Comparison of ENCODE assay signal across 15 cellular contexts in the genomic region with DNA sequence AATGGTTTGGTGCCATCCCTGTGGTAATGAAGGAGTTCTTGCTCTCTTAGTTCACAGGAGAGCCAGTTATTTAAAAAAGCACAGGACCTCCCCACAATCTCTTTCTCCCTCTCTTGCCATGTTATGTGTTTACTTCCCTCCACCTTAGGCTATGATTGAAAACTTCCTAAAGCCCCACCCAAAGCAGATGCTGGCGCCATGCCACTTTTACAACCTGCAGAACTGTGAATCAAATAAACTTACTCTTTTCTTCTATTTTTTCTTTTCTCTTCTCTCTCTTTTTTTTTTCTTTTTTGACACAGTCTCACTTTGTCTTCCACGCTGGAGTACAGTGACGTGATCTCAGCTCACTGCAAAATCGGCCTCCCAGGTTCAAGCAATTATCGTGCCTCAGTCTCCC.
"Had no signal": no experiment of that assay in that cellular context is flagged by ENCODE, and none has a peak within 500 bp of the region (broad histone marks: within the 10 kb centered on the region; RNA-seq: fewer than 3 reads in every experiment).

No MANE protein-coding gene starts in this region.

- DNase-seq: activated CD4-positive, alpha-beta T cell treated with anti-CD3 and anti-CD28 coated beads, Interleukin-2, amount 10 ng/mL, durations not matched to agents 24 days and 14 days; activated CD4-positive, CD25-positive, alpha-beta regulatory T cell; activated naive CD4-positive, alpha-beta T cell treated with anti-CD3 and anti-CD28 coated beads for 36 hours; hippocampal formation; left lung; mammary epithelial cell; occipital lobe; psoas muscle; right lobe of liver; spleen had no signal

- H3K27ac Mint-ChIP-seq: activated CD4-positive, alpha-beta T cell treated with anti-CD3 and anti-CD28 coated beads, Interleukin-2, amount 10 ng/mL, durations not matched to agents 24 days and 14 days; activated naive CD4-positive, alpha-beta T cell treated with anti-CD3 and anti-CD28 coated beads for 36 hours; natural killer cell treated with Interleukin-12 subunit alpha and Interleukin-12 subunit beta and Interleukin-15 and Interleukin-18, amount 100 ng/mL, for 72 hours; stimulated activated naive CD8-positive, alpha-beta T cell treated with anti-CD3 and anti-CD28 coated beads, Interleukin-15, Interleukin-2, amounts not matched to agents 100 ng/mL and 50 ng/mL, for 24 hours had no signal

- H3K4me3 Mint-ChIP-seq: activated CD4-positive, alpha-beta T cell treated with anti-CD3 and anti-CD28 coated beads, Interleukin-2, amount 10 ng/mL, durations not matched to agents 24 days and 14 days; activated naive CD4-positive, alpha-beta T cell treated with anti-CD3 and anti-CD28 coated beads for 36 hours; natural killer cell treated with Interleukin-12 subunit alpha and Interleukin-12 subunit beta and Interleukin-15 and Interleukin-18, amount 100 ng/mL, for 72 hours; stimulated activated naive CD8-positive, alpha-beta T cell treated with anti-CD3 and anti-CD28 coated beads, Interleukin-15, Interleukin-2, amounts not matched to agents 100 ng/mL and 50 ng/mL, for 24 hours had no signal

- H3K27me3 Mint-ChIP-seq: activated CD4-positive, alpha-beta T cell treated with anti-CD3 and anti-CD28 coated beads, Interleukin-2, amount 10 ng/mL, durations not matched to agents 24 days and 14 days; natural killer cell treated with Interleukin-12 subunit alpha and Interleukin-12 subunit beta and Interleukin-15 and Interleukin-18, amount 100 ng/mL, for 72 hours; stimulated activated naive CD8-positive, alpha-beta T cell treated with anti-CD3 and anti-CD28 coated beads, Interleukin-15, Interleukin-2, amounts not matched to agents 100 ng/mL and 50 ng/mL, for 24 hours had no signal

- H3K4me1 ChIP-seq: ascending aorta, breast epithelium, esophagus muscularis mucosa, left lung, psoas muscle, right lobe of liver, spleen had no signal

- H3K4me1 Mint-ChIP-seq: activated CD4-positive, alpha-beta T cell treated with anti-CD3 and anti-CD28 coated beads, Interleukin-2, amount 10 ng/mL, durations not matched to agents 24 days and 14 days had no signal

- H3K27ac ChIP-seq: ascending aorta, breast epithelium, esophagus muscularis mucosa, left lung, psoas muscle, right lobe of liver, spleen had no signal

- ATAC-seq: left lung; natural killer cell treated with Interleukin-12 subunit alpha and Interleukin-12 subunit beta and Interleukin-15 and Interleukin-18, amount 100 ng/mL, for 72 hours; psoas muscle; right lobe of liver had no signal

- H3K27me3 ChIP-seq: ascending aorta, breast epithelium, esophagus muscularis mucosa, left lung, right lobe of liver, spleen had no signal

- H3K36me3 Mint-ChIP-seq: natural killer cell treated with Interleukin-12 subunit alpha and Interleukin-12 subunit beta and Interleukin-15 and Interleukin-18, amount 100 ng/mL, for 72 hours had no signal

- H3K36me3 ChIP-seq: ascending aorta, esophagus muscularis mucosa, left lung, right lobe of liver, spleen had no signal

- H3K4me3 ChIP-seq: ascending aorta, breast epithelium, esophagus muscularis mucosa, left lung, psoas muscle, right lobe of liver, spleen had no signal

- H3K9me3 Mint-ChIP-seq: activated CD4-positive, alpha-beta T cell treated with anti-CD3 and anti-CD28 coated beads, Interleukin-2, amount 10 ng/mL, durations not matched to agents 24 days and 14 days had no signal

- H3K9me3 ChIP-seq: ascending aorta, breast epithelium, esophagus muscularis mucosa, left lung, psoas muscle, right lobe of liver, spleen had no signal
